In genomic region chr7:144955422-144955821, GRCh38 we compare ENCODE assay signal across 8 cellular contexts.
"Had no signal": no experiment of that assay in that cellular context is flagged by ENCODE, and none has a peak within 500 bp of the region (broad histone marks: within the 10 kb centered on the region; RNA-seq: fewer than 3 reads in every experiment).

No MANE protein-coding gene starts in this region.

- DNase-seq: GM23248, GOT3, H7, H9, HCEC 1CT, HFFc6 had no signal

- ATAC-seq: GM23338, HCT116 had no signal

- H3K4me3 Mint-ChIP-seq: GM23338, H9, HFFc6 had no signal

- H3K27ac Mint-ChIP-seq: GM23338, HFFc6 had no signal
